Comparison of ENCODE assay signal across 10 cellular contexts in genomic region chr11:128324531-128325141, GRCh38.
A peak's percentile ranks its signal among the peaks of the same experiment; 100 is the strongest.
DNase-seq lines count a peak whose midpoint lies in the region; ATAC-seq and TF ChIP-seq lines count a peak whose summit lies in the region.
"Had no signal": no experiment of that assay in that cellular context is flagged by ENCODE, and none has a peak within 500 bp of the region (broad histone marks: within the 10 kb centered on the region; RNA-seq: fewer than 3 reads in every experiment).

No MANE protein-coding gene starts in this region.

- peak overlapping the region; percentile 87 to 99 (median 97) for H3K27ac Mint-ChIP-seq in CD4-positive, alpha-beta memory T cell
- no peak overlapping the region for H3K27ac Mint-ChIP-seq in progenitor cell of endocrine pancreas

- H3K36me3 Mint-ChIP-seq in CD4-positive, alpha-beta memory T cell, result peaks cover 0 to 3% of the 10 kb centered on the region in 2 donors
- no peaks in the 10 kb centered on the region for H3K36me3 Mint-ChIP-seq in progenitor cell of endocrine pancreas (ENCODE audit: insufficient read depth)

- ATAC-seq in HG02884 (IDR thresholded peaks at IDR 0.05; ENCODE audit: unreplicated experiment), result no peak
- ATAC-seq in GM21515 (IDR thresholded peaks at IDR 0.05; ENCODE audit: unreplicated experiment), result no peak

- peak overlapping the region in 1 of 2 donors; percentile 16 for H3K4me3 ChIP-seq in CD4-positive, alpha-beta memory T cell (ENCODE audit: low read length in 2 of 2)

- no peaks in the 10 kb centered on the region for H3K27me3 ChIP-seq in CD4-positive, alpha-beta memory T cell (ENCODE audit: insufficient read depth, low read length)

- no peaks in the 10 kb centered on the region for H3K9me3 ChIP-seq in CD4-positive, alpha-beta memory T cell (ENCODE audit: control insufficient read depth in 1 of 2, low read length in 2 of 2)

- DNase-seq in CD4-positive, alpha-beta memory T cell, result peak; percentile 92 to 97 (median 93)
- peak; percentile 51 to 84 for DNase-seq in activated CD4-positive, alpha-beta T cell treated with anti-CD3 and anti-CD28 coated beads, Interleukin-2, amount 50 U/mL, for 24 hours (ENCODE audit: low read depth in 1 of 2, low spot score in 1 of 2)
- peak; percentile 56 for DNase-seq in activated naive CD8-positive, alpha-beta T cell treated with anti-CD3 and anti-CD28 coated beads, Interleukin-2, amount 50 U/mL, for 16 hours (ENCODE audit: low read depth, low spot score)
- DNase-seq in stimulated activated CD4-positive, alpha-beta T cell treated with anti-CD3 and anti-CD28 coated beads, Interleukin-4, amount 100 ng/mL, for 24 hours, result peak; percentile 86
- no peak for DNase-seq in progenitor cell of endocrine pancreas (ENCODE audit: low spot score, unreplicated experiment)
- DNase-seq in RPMI8226, result no peak
- DNase-seq: NCI-H146 had no signal

- H3K9me3 Mint-ChIP-seq in CD4-positive, alpha-beta memory T cell, result peaks cover 0 to 4% (median 0%) of the 10 kb centered on the region in 8 donors
- no peaks in the 10 kb centered on the region for H3K9me3 Mint-ChIP-seq in progenitor cell of endocrine pancreas (ENCODE audit: low read depth)

- no peaks in the 10 kb centered on the region for H3K36me3 ChIP-seq in CD4-positive, alpha-beta memory T cell (ENCODE audit: insufficient read depth, low read length)

- peaks cover 83% of the 10 kb centered on the region for H3K4me1 ChIP-seq in CD4-positive, alpha-beta memory T cell (ENCODE audit: insufficient read depth, low read length)

- no peaks in the 10 kb centered on the region for H3K27me3 Mint-ChIP-seq in CD4-positive, alpha-beta memory T cell
- H3K27me3 Mint-ChIP-seq in progenitor cell of endocrine pancreas, result peaks cover 29% of the 10 kb centered on the region

- POLR2A ChIA-PET in CD4-positive, alpha-beta memory T cell (lab: Charles Lee; ENCODE audit: partially characterized antibody), result interaction anchor here (0.7 to 21.6 kb wide), 23 partner anchors 10 to 460 kb away, joined by 3 to 541 read pairs (median 10); no protein-coding TSS in a partner anchor

- peaks cover 67 to 92% (median 80%) of the 10 kb centered on the region in 4 donors for H3K4me1 Mint-ChIP-seq in CD4-positive, alpha-beta memory T cell
- H3K4me1 Mint-ChIP-seq in progenitor cell of endocrine pancreas (ENCODE audit: low read depth), result peaks cover under 1% of the 10 kb centered on the region

- intact Hi-C loops in CD4-positive, alpha-beta memory T cell (cut with micrococcal nuclease), result loop anchor here (1.0 to 2.0 kb wide), 9 partner anchors 17 to 306 kb away; no protein-coding TSS in a partner anchor

- no peak for TF ChIP-seq CTCF in progenitor cell of endocrine pancreas (IDR thresholded peaks at IDR 0.05; ENCODE audit: unreplicated experiment)

- CTCF ChIA-PET in CD4-positive, alpha-beta memory T cell (lab: Charles Lee; ENCODE audit: partially characterized antibody), result interaction anchor here (1.2 to 6.3 kb wide), 31 partner anchors 12 to 506 kb away, joined by 3 to 88 read pairs (median 10); no protein-coding TSS in a partner anchor

- peak overlapping the region; percentile 92 for H3K27ac ChIP-seq in CD4-positive, alpha-beta memory T cell (ENCODE audit: low read depth, low read length)
- H3K27ac ChIP-seq: C4-2B had no signal

- H3K4me3 Mint-ChIP-seq in CD4-positive, alpha-beta memory T cell, result peak overlapping the region; percentile 51 to 81 (median 74)
- no peak overlapping the region for H3K4me3 Mint-ChIP-seq in progenitor cell of endocrine pancreas (ENCODE audit: low read depth)

Comparison
In these comparisons a context has a peak if more than half of its experiments do, and no peak if none do; other contexts are left out.
1. DNase-seq: peak in CD4-positive, alpha-beta memory T cell (5 of 5), activated CD4-positive, alpha-beta T cell treated with anti-CD3 and anti-CD28 coated beads, Interleukin-2, amount 50 U/mL, for 24 hours (2 of 2), activated naive CD8-positive, alpha-beta T cell treated with anti-CD3 and anti-CD28 coated beads, Interleukin-2, amount 50 U/mL, for 16 hours (single experiment) and stimulated activated CD4-positive, alpha-beta T cell treated with anti-CD3 and anti-CD28 coated beads, Interleukin-4, amount 100 ng/mL, for 24 hours (single experiment); none in progenitor cell of endocrine pancreas (single experiment) and RPMI8226 (single experiment).